In the genomic region with DNA sequence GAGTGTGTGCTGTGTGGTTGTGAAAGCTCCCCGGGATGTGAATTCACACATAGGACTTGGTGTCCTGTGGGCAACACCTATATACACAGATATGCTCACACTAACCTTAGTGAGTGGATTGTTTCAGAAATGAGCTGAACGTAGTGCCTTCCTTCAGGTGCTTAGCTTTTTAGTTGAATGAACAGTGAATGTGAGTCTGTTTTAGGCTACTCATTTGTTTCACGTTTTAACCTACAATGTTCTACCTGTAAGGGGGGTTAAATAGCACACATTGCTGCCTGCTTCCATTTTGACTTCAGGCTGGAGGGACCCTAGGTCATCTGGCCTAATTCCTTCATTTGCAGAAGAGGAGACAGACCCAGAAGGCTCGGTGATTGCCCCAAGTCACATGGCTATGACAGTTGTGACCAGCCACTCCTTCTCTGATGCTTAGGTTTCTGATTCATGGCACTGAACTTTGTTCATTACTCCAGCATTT, we compare ENCODE assay signal across 1 cellular context.
TF ChIP-seq lines count a peak whose summit lies in the region.

No MANE protein-coding gene starts in this region.

TF ChIP-seq in GM12878, 131 proteins besides CTCF, POLR2A, EP300 and RAD21 (continued from another document and continues in another):
- TF ChIP-seq, protein P1, sequence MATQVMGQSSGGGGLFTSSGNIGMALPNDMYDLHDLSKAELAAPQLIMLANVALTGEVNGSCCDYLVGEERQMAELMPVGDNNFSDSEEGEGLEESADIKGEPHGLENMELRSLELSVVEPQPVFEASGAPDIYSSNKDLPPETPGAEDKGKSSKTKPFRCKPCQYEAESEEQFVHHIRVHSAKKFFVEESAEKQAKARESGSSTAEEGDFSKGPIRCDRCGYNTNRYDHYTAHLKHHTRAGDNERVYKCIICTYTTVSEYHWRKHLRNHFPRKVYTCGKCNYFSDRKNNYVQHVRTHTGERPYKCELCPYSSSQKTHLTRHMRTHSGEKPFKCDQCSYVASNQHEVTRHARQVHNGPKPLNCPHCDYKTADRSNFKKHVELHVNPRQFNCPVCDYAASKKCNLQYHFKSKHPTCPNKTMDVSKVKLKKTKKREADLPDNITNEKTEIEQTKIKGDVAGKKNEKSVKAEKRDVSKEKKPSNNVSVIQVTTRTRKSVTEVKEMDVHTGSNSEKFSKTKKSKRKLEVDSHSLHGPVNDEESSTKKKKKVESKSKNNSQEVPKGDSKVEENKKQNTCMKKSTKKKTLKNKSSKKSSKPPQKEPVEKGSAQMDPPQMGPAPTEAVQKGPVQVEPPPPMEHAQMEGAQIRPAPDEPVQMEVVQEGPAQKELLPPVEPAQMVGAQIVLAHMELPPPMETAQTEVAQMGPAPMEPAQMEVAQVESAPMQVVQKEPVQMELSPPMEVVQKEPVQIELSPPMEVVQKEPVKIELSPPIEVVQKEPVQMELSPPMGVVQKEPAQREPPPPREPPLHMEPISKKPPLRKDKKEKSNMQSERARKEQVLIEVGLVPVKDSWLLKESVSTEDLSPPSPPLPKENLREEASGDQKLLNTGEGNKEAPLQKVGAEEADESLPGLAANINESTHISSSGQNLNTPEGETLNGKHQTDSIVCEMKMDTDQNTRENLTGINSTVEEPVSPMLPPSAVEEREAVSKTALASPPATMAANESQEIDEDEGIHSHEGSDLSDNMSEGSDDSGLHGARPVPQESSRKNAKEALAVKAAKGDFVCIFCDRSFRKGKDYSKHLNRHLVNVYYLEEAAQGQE (IDR thresholded peaks at IDR 0.05; ENCODE audit: low read depth, low read length), result no peak
- TF ChIP-seq RFX5 (IDR thresholded peaks at IDR 0.05; ENCODE audit: low read depth, low read length), result no peak
- TF ChIP-seq, protein P2, sequence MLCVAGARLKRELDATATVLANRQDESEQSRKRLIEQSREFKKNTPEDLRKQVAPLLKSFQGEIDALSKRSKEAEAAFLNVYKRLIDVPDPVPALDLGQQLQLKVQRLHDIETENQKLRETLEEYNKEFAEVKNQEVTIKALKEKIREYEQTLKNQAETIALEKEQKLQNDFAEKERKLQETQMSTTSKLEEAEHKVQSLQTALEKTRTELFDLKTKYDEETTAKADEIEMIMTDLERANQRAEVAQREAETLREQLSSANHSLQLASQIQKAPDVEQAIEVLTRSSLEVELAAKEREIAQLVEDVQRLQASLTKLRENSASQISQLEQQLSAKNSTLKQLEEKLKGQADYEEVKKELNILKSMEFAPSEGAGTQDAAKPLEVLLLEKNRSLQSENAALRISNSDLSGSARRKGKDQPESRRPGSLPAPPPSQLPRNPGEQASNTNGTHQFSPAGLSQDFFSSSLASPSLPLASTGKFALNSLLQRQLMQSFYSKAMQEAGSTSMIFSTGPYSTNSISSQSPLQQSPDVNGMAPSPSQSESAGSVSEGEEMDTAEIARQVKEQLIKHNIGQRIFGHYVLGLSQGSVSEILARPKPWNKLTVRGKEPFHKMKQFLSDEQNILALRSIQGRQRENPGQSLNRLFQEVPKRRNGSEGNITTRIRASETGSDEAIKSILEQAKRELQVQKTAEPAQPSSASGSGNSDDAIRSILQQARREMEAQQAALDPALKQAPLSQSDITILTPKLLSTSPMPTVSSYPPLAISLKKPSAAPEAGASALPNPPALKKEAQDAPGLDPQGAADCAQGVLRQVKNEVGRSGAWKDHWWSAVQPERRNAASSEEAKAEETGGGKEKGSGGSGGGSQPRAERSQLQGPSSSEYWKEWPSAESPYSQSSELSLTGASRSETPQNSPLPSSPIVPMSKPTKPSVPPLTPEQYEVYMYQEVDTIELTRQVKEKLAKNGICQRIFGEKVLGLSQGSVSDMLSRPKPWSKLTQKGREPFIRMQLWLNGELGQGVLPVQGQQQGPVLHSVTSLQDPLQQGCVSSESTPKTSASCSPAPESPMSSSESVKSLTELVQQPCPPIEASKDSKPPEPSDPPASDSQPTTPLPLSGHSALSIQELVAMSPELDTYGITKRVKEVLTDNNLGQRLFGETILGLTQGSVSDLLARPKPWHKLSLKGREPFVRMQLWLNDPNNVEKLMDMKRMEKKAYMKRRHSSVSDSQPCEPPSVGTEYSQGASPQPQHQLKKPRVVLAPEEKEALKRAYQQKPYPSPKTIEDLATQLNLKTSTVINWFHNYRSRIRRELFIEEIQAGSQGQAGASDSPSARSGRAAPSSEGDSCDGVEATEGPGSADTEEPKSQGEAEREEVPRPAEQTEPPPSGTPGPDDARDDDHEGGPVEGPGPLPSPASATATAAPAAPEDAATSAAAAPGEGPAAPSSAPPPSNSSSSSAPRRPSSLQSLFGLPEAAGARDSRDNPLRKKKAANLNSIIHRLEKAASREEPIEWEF (IDR thresholded peaks at IDR 0.05; ENCODE audit: insufficient replicate concordance, low read depth, low read length), result no peak
- TF ChIP-seq ZNF274 (IDR thresholded peaks at IDR 0.05; ENCODE audit: insufficient read depth, insufficient read length), result no peak
- TF ChIP-seq ATF7 (IDR thresholded peaks at IDR 0.05; ENCODE audit: low read depth), result peak; percentile 28; the same call in 1 of the 2 replicates
- no peak for TF ChIP-seq GATAD2B (conservative IDR thresholded peaks at IDR 0.05; ENCODE audit: low read depth)
- no peak for TF ChIP-seq RBBP5 (conservative IDR thresholded peaks at IDR 0.05)
- peak; percentile 82 for TF ChIP-seq MXI1 (IDR thresholded peaks at IDR 0.05; ENCODE audit: low read depth, low read length)
- no peak for TF ChIP-seq ZBTB11 (CRISPR knock-in tag; IDR thresholded peaks at IDR 0.05)
- TF ChIP-seq MYB (IDR thresholded peaks at IDR 0.05; ENCODE audit: borderline replicate concordance, low read depth, low read length), result no peak
- TF ChIP-seq IRF3 (IDR thresholded peaks at IDR 0.05), result no peak
- no peak for TF ChIP-seq MEF2B (IDR thresholded peaks at IDR 0.05; ENCODE audit: partially characterized antibody, poor library complexity, severe bottlenecking)
- no peak for TF ChIP-seq BMI1 (IDR thresholded peaks at IDR 0.05; ENCODE audit: borderline replicate concordance)
- TF ChIP-seq BACH1 (IDR thresholded peaks at IDR 0.05; ENCODE audit: borderline replicate concordance), result peak; percentile 35; the same call in 1 of the 2 replicates
- 0 out of 2 replicates have a peak, but pooled peaks have one; percentile 10 for TF ChIP-seq IKZF1 (conservative IDR thresholded peaks at IDR 0.05)
- no peak for TF ChIP-seq SREBF2 (IDR thresholded peaks at IDR 0.05; ENCODE audit: low read length)
- peak; percentile 64 for TF ChIP-seq NKRF (conservative IDR thresholded peaks at IDR 0.05)
- TF ChIP-seq, protein P3, sequence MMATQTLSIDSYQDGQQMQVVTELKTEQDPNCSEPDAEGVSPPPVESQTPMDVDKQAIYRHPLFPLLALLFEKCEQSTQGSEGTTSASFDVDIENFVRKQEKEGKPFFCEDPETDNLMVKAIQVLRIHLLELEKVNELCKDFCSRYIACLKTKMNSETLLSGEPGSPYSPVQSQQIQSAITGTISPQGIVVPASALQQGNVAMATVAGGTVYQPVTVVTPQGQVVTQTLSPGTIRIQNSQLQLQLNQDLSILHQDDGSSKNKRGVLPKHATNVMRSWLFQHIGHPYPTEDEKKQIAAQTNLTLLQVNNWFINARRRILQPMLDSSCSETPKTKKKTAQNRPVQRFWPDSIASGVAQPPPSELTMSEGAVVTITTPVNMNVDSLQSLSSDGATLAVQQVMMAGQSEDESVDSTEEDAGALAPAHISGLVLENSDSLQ (IDR thresholded peaks at IDR 0.05), result peak; percentile 15; the same call in 1 of the 2 replicates
- no peak for TF ChIP-seq STAT3 (IDR thresholded peaks at IDR 0.05; ENCODE audit: low read depth, low read length)
- TF ChIP-seq POU2F2 (IDR thresholded peaks at IDR 0.05; ENCODE audit: borderline replicate concordance, low read depth, low read length), result no peak
- TF ChIP-seq RUNX3 (IDR thresholded peaks at IDR 0.05; ENCODE audit: low read length), result no peak
- TF ChIP-seq HDAC6 (IDR thresholded peaks at IDR 0.05; ENCODE audit: unreplicated experiment), result no peak
- peak; percentile 85 for TF ChIP-seq SIN3A (IDR thresholded peaks at IDR 0.05; ENCODE audit: low read depth, low read length)
- no peak for TF ChIP-seq TCF7 (IDR thresholded peaks at IDR 0.05; ENCODE audit: borderline replicate concordance)
- no peak for TF ChIP-seq RCOR1 (conservative IDR thresholded peaks at IDR 0.05; ENCODE audit: low read depth, low read length)
- no peak for TF ChIP-seq NFXL1 (IDR thresholded peaks at IDR 0.05; ENCODE audit: borderline replicate concordance)
- no peak for TF ChIP-seq KLF5 (IDR thresholded peaks at IDR 0.05; ENCODE audit: partially characterized antibody)
- peak; percentile 69 for TF ChIP-seq TAF1 (IDR thresholded peaks at IDR 0.05; ENCODE audit: borderline replicate concordance, low read depth, low read length)
- TF ChIP-seq, protein P4, sequence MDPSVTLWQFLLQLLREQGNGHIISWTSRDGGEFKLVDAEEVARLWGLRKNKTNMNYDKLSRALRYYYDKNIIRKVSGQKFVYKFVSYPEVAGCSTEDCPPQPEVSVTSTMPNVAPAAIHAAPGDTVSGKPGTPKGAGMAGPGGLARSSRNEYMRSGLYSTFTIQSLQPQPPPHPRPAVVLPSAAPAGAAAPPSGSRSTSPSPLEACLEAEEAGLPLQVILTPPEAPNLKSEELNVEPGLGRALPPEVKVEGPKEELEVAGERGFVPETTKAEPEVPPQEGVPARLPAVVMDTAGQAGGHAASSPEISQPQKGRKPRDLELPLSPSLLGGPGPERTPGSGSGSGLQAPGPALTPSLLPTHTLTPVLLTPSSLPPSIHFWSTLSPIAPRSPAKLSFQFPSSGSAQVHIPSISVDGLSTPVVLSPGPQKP (IDR thresholded peaks at IDR 0.05; ENCODE audit: low read depth, low read length), result no peak
- TF ChIP-seq NR2C1 (IDR thresholded peaks at IDR 0.05), result 0 out of 2 replicates have a peak, but pooled peaks have one; percentile 17
- no peak for TF ChIP-seq YBX1 (IDR thresholded peaks at IDR 0.05)
- TF ChIP-seq JUND (IDR thresholded peaks at IDR 0.05; ENCODE audit: low read depth, low read length), result no peak
- TF ChIP-seq DPF2 (IDR thresholded peaks at IDR 0.05), result no peak
- no peak for TF ChIP-seq TBL1XR1 (IDR thresholded peaks at IDR 0.05; ENCODE audit: low read depth, low read length)
- TF ChIP-seq CHD1 (IDR thresholded peaks at IDR 0.05; ENCODE audit: low read depth, low read length), result 0 out of 2 replicates have a peak, but pooled peaks have one; percentile 68
- TF ChIP-seq MTA3 (IDR thresholded peaks at IDR 0.05; ENCODE audit: borderline replicate concordance, low read length), result no peak; the same call in 1 of the 2 replicates
- TF ChIP-seq, protein P5, sequence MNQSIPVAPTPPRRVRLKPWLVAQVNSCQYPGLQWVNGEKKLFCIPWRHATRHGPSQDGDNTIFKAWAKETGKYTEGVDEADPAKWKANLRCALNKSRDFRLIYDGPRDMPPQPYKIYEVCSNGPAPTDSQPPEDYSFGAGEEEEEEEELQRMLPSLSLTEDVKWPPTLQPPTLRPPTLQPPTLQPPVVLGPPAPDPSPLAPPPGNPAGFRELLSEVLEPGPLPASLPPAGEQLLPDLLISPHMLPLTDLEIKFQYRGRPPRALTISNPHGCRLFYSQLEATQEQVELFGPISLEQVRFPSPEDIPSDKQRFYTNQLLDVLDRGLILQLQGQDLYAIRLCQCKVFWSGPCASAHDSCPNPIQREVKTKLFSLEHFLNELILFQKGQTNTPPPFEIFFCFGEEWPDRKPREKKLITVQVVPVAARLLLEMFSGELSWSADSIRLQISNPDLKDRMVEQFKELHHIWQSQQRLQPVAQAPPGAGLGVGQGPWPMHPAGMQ (IDR thresholded peaks at IDR 0.05; ENCODE audit: borderline replicate concordance), result no peak
